Comparison of ENCODE assay signal across 10 cellular contexts in genomic region chr9:86721843-86722705, GRCh38.
DNase-seq lines count a peak whose midpoint lies in the region; ATAC-seq and TF ChIP-seq lines count a peak whose summit lies in the region.
"Had no signal": no experiment of that assay in that cellular context is flagged by ENCODE, and none has a peak within 500 bp of the region (broad histone marks: within the 10 kb centered on the region; RNA-seq: fewer than 3 reads in every experiment).

No MANE protein-coding gene starts in this region.

- no peak for TF ChIP-seq EP300 in sigmoid colon (IDR thresholded peaks at IDR 0.05)

- no peaks in the 10 kb centered on the region for H3K9me3 Mint-ChIP-seq in activated CD8-positive, alpha-beta memory T cell treated with anti-CD3 and anti-CD28 coated beads, Interleukin-2, amount 10 ng/mL, durations not matched to agents 7 days and 5 days (ENCODE audit: low read depth)

- no peak for TF ChIP-seq POLR2A in sigmoid colon (IDR thresholded peaks at IDR 0.05)

- peak; percentile 87 to 95 for ATAC-seq in left cardiac atrium
- no peak for ATAC-seq in activated CD8-positive, alpha-beta memory T cell treated with anti-CD3 and anti-CD28 coated beads, Interleukin-2, amount 10 ng/mL, durations not matched to agents 7 days and 5 days

- 7 to 41% (median 37%) methylated on average over 5 of the region's 5 CpGs for whole genome bisulfite sequencing in adipose tissue, 3 donors
- WGBS in sigmoid colon, 2 donors: 26 to 53% methylated on average over 5 of the region's 5 CpGs

- no peak overlapping the region for H3K4me3 ChIP-seq in sigmoid colon

- no peak overlapping the region for H3K4me3 Mint-ChIP-seq in activated CD8-positive, alpha-beta memory T cell treated with anti-CD3 and anti-CD28 coated beads, Interleukin-2, amount 10 ng/mL, durations not matched to agents 7 days and 5 days

- TF ChIP-seq CTCF in sigmoid colon (IDR thresholded peaks at IDR 0.05): no peak
- TF ChIP-seq CTCF in GM13977 (IDR thresholded peaks at IDR 0.05; ENCODE audit: extremely low read depth, insufficient read depth, missing control alignments): no peak

- CTCF ChIA-PET in activated CD8-positive, alpha-beta memory T cell treated with anti-CD3 and anti-CD28 coated beads, Interleukin-2, amount 10 ng/mL, durations not matched to agents 7 days and 5 days (lab: Charles Lee): no interaction called here

- peaks cover 2% of the 10 kb centered on the region for H3K4me1 Mint-ChIP-seq in activated CD8-positive, alpha-beta memory T cell treated with anti-CD3 and anti-CD28 coated beads, Interleukin-2, amount 10 ng/mL, durations not matched to agents 7 days and 5 days

- no peak overlapping the region for H3K27ac Mint-ChIP-seq in activated CD8-positive, alpha-beta memory T cell treated with anti-CD3 and anti-CD28 coated beads, Interleukin-2, amount 10 ng/mL, durations not matched to agents 7 days and 5 days

- peak overlapping the region; percentile 6 for H3K27ac ChIP-seq in adipose tissue (ENCODE audit: low read depth, low read length)
- H3K27ac ChIP-seq in sigmoid colon: peak overlapping the region; percentile 55 to 79 (median 66)

- peaks cover 0 to 22% (median 16%) of the 10 kb centered on the region in 4 donors for H3K4me1 ChIP-seq in sigmoid colon

- no peaks in the 10 kb centered on the region for H3K27me3 ChIP-seq in sigmoid colon

- H3K36me3 Mint-ChIP-seq in activated CD8-positive, alpha-beta memory T cell treated with anti-CD3 and anti-CD28 coated beads, Interleukin-2, amount 10 ng/mL, durations not matched to agents 7 days and 5 days: no peaks in the 10 kb centered on the region

- no peaks in the 10 kb centered on the region for H3K27me3 Mint-ChIP-seq in activated CD8-positive, alpha-beta memory T cell treated with anti-CD3 and anti-CD28 coated beads, Interleukin-2, amount 10 ng/mL, durations not matched to agents 7 days and 5 days

- no peaks in the 10 kb centered on the region for H3K9me3 ChIP-seq in sigmoid colon

- DNase-seq in ELR (ENCODE audit: low read depth): peak; percentile 86
- peak; percentile 44 for DNase-seq in left cardiac atrium
- peak; percentile 87 for DNase-seq in sigmoid colon
- DNase-seq in GM13977 (ENCODE audit: low spot score): no peak
- DNase-seq in NCI-H2107 (lab: John Stamatoyannopoulos, UW): no peak
- no peak for DNase-seq in activated CD8-positive, alpha-beta memory T cell treated with anti-CD3 and anti-CD28 coated beads, Interleukin-2, amount 10 ng/mL, durations not matched to agents 7 days and 5 days
- DNase-seq in NCI-H2029 treated with DMSO at 0.1 percent for 48 hours (lab: John Stamatoyannopoulos, UW): no peak
- DNase-seq: DMS79 treated with DMSO at 0.1 percent for 48 hours, erythroblast had no signal

- intact Hi-C loops in left cardiac atrium (cut with DNase I): no loop called here
- intact Hi-C loops in sigmoid colon (cut with DNase I): no loop called here

- in situ Hi-C loops in GM13977 (cut with MboI; ENCODE audit: low pct_unique_long_range_greater_than_20kb, low sequenced_read_pairs, unreplicated experiment): no loop called here

- no peaks in the 10 kb centered on the region for H3K36me3 ChIP-seq in sigmoid colon

Comparison
In these comparisons a context has a peak if more than half of its experiments do, and no peak if none do; other contexts are left out.
1. DNase-seq: peak in ELR (single experiment), left cardiac atrium (single experiment) and sigmoid colon (single experiment); none in GM13977 (single experiment), NCI-H2107 (single experiment), activated CD8-positive, alpha-beta memory T cell treated with anti-CD3 and anti-CD28 coated beads, Interleukin-2, amount 10 ng/mL, durations not matched to agents 7 days and 5 days (single experiment) and NCI-H2029 treated with DMSO at 0.1 percent for 48 hours (single experiment).